ENCODE assay signal across 8 cellular contexts in genomic region chr19:17075035-17075859, GRCh38. TPM values are rescaled to one million over a fixed set of nuclear protein-coding genes. Genes with fewer than 3 reads are reported as not detected.
DNase-seq lines count a peak whose midpoint lies in the region; ATAC-seq and TF ChIP-seq lines count a peak whose summit lies in the region.

Gene HAUS8, minus strand, starts transcription at chr19:17075452. Its CDS starts 30 bp downstream, at chr19:17075422.
Gene MYO9B, plus strand, starts transcription at chr19:17075777. Its CDS starts 25,941 bp downstream, at chr19:17101718.

- H3K23ac ChIP-seq in H9 (ENCODE audit: insufficient read length, low read depth, low read length), result no peak within 1 kb of the TSS

- H3K9ac ChIP-seq in H9 (ENCODE audit: extremely low read depth, insufficient read length, low read length), result peak within 1 kb of the TSS; percentile 72

- H2AFZ ChIP-seq in H9 (ENCODE audit: low read length), result no peak within 1 kb of the TSS

- H3K27me3 ChIP-seq in H9 (ENCODE audit: insufficient read depth, low read length), result no peaks in the 10 kb centered on the region
- H3K27me3 ChIP-seq in MG63, result no peaks in the 10 kb centered on the region

- H3K4me3 ChIP-seq in MG63, result peak within 1 kb of the TSS; percentile 97

- H3K36me3 Mint-ChIP-seq in H9 (ENCODE audit: insufficient read depth in 1 of 3, low read depth in 3 of 3), result peaks cover 17 to 35% (median 27%) of the 10 kb centered on the region in 3 experiments
- H3K36me3 Mint-ChIP-seq in natural killer cell, result no peaks in the 10 kb centered on the region

- peaks cover 37% of the 10 kb centered on the region for H3K36me3 ChIP-seq in MG63

- no peak within 1 kb of the TSS for H2AK5ac ChIP-seq in H9 (ENCODE audit: insufficient read length, low read length)

- H3K27ac ChIP-seq in H9 (ENCODE audit: insufficient read length, low read depth, low read length), result no peak within 1 kb of the TSS

- H3K9me3 ChIP-seq in H9 (ENCODE audit: control insufficient read depth, low read depth, low read length) (no peaks in the 10 kb centered on the region), MG63 (no peaks in the 10 kb centered on the region)

- no peaks in the 10 kb centered on the region for H4K20me1 ChIP-seq in H9 (ENCODE audit: control insufficient read depth, insufficient read depth, insufficient read length)

- H2BK20ac ChIP-seq in H9 (ENCODE audit: low read depth, low read length, poor library complexity, severe bottlenecking), result no peak within 1 kb of the TSS

- H3K4me2 ChIP-seq in H9 (ENCODE audit: insufficient read depth, insufficient read length, low read length), result peak within 1 kb of the TSS; percentile 83

- no peak within 1 kb of the TSS for H4K8ac ChIP-seq in H9 (replicated peaks; ENCODE audit: insufficient read length, low read depth, low read length)

- H3K14ac ChIP-seq in H9 (ENCODE audit: insufficient read depth, low read length), result peak within 1 kb of the TSS; percentile 88

- H3T11ph ChIP-seq in H9 (ENCODE audit: low read length), result no peak within 1 kb of the TSS

- H3K4me3 Mint-ChIP-seq in H9, result peak within 1 kb of the TSS; percentile 94 to 99
- H3K4me3 Mint-ChIP-seq in natural killer cell, result peak within 1 kb of the TSS; percentile 98

- H3K4me1 Mint-ChIP-seq in H9 (peaks cover 48 to 49% of the 10 kb centered on the region in 2 experiments), natural killer cell (peaks cover 48 to 73% of the 10 kb centered on the region in 2 donors)

- H3K56ac ChIP-seq in H9 (ENCODE audit: insufficient read length, low read depth, low read length), result no peak within 1 kb of the TSS

- H3K79me1 ChIP-seq in H9 (ENCODE audit: insufficient read depth, low read depth, low read length, poor library complexity, severe bottlenecking), result peaks cover 5% of the 10 kb centered on the region

- no peak within 1 kb of the TSS for H2BK12ac ChIP-seq in H9 (ENCODE audit: insufficient read length, low read depth, low read length)

- peaks cover 9% of the 10 kb centered on the region for H3K23me2 ChIP-seq in H9 (ENCODE audit: insufficient read length, low read depth, low read length, poor library complexity, severe bottlenecking)

- H3K27ac Mint-ChIP-seq in H9 (peak within 1 kb of the TSS; percentile 97 to 100 (median 99)), natural killer cell (peak within 1 kb of the TSS; percentile 92 to 96)

- H3K18ac ChIP-seq in H9 (ENCODE audit: insufficient read length, low read depth, low read length), result peak within 1 kb of the TSS; percentile 83

- TF ChIP-seq CTCF in H9 (conservative IDR thresholded peaks at IDR 0.05) (no peak), natural killer cell (IDR thresholded peaks at IDR 0.05) (no peak)

- no peak within 1 kb of the TSS for H2BK15ac ChIP-seq in H9 (ENCODE audit: low read depth, low read length)

- H4K5ac ChIP-seq in H9 (ENCODE audit: insufficient read length, low read depth, low read length), result no peak within 1 kb of the TSS

- H3K4ac ChIP-seq in H9 (ENCODE audit: low read depth, low read length), result no peak within 1 kb of the TSS

- intact Hi-C loops in natural killer cell (cut with micrococcal nuclease), result loop anchor here (1.0 to 2.0 kb wide), 2 partner anchors 50 to 151 kb away; partner anchors contain the start of gene OCEL1

- no peak within 1 kb of the TSS for H4K91ac ChIP-seq in H9 (ENCODE audit: insufficient read length, low read depth, low read length)

- ATAC-seq in natural killer cell, result peak; percentile 89 to 98 (median 89)

- no peak within 1 kb of the TSS for H2BK5ac ChIP-seq in H9 (ENCODE audit: insufficient read length, low read length)

- peaks cover 15% of the 10 kb centered on the region; the same call in 1 of the 2 replicates for H3K79me2 ChIP-seq in H9 (ENCODE audit: insufficient read depth, low read length)

- no CpG with 5 or more reads among the region's 101 CpGs for WGBS in H9 (ENCODE audit: extremely low coverage, insufficient read length, low lambda C conversion rate)

- no peaks in the 10 kb centered on the region; the same call in 1 of the 2 replicates for H3K27me3 Mint-ChIP-seq in H9 (ENCODE audit: low read depth)
- H3K27me3 Mint-ChIP-seq in natural killer cell (ENCODE audit: low read depth in 2 of 2), result peaks cover 0 to 3% of the 10 kb centered on the region in 2 donors

- H2BK120ac ChIP-seq in H9 (ENCODE audit: low read depth, low read length, poor library complexity, severe bottlenecking), result no peak within 1 kb of the TSS

- H3K9me3 Mint-ChIP-seq in H9 (no peaks in the 10 kb centered on the region), natural killer cell (no peaks in the 10 kb centered on the region)

- H3K4me1 ChIP-seq in H9 (ENCODE audit: insufficient read depth, low read length), result peaks cover 8% of the 10 kb centered on the region; the same call in 1 of the 2 replicates

- DNase-seq in ELR (ENCODE audit: low read depth) (peak; percentile 99), H9 (peak; percentile 99), MG63 (peak; percentile 100), SHP77 (lab: John Stamatoyannopoulos, UW) (peak; percentile 99), fibroblast of peridontal ligament (ENCODE audit: extremely low read depth) (peak; percentile 99), natural killer cell (peak; percentile 99)
- peak; percentile 100 for DNase-seq in activated T-helper 9 cell treated with anti-CD3 and anti-CD28 coated beads, Interleukin-2, amount 50 U/mL, for 16 hours (ENCODE audit: low read depth)
- DNase-seq in stimulated activated naive CD4-positive, alpha-beta T cell (lab: John Stamatoyannopoulos, UW), result peak; percentile 97 to 99 (median 99)

RNA-seq across cellular contexts. Expression of gene HAUS8, which starts in this region (rescaled TPM):
- total RNA-seq in H9 (2021), result 27.8 and 29.4 TPM in 2 replicates
- total RNA-seq in MG63 (2014; rRNA removed; shearing (Covaris generic); ENCODE audit: low replicate concordance), result 8.6 and 9.8 TPM in 2 replicates
- total RNA-seq in natural killer cell, result 10 to 100 TPM; 10.3 to 13.5 (median 10.4) TPM

RNA-seq across cellular contexts. Expression of gene MYO9B, which starts in this region (rescaled TPM):
- total RNA-seq in H9 (2021) (58.5 and 58.6 TPM in 2 replicates), natural killer cell (100 to 1,000 TPM; 321 to 378 (median 365) TPM)
- 18.4 and 20.4 TPM in 2 replicates for total RNA-seq in MG63 (2014; rRNA removed; shearing (Covaris generic); ENCODE audit: low replicate concordance)
